Comparison of ENCODE assay signal across 8 cellular contexts in genomic region chr5:173781826-173782670, GRCh38.
A peak's percentile ranks its signal among the peaks of the same experiment; 100 is the strongest.
DNase-seq lines count a peak whose midpoint lies in the region; ATAC-seq and TF ChIP-seq lines count a peak whose summit lies in the region.

No MANE protein-coding gene starts in this region.

- POLR2A ChIA-PET in IMR-90 (lab: Charles Lee; ENCODE audit: unreplicated experiment) = no interaction called here

- H4K20me1 ChIP-seq in IMR-90 (ENCODE audit: insufficient read depth, low read length) = no peaks in the 10 kb centered on the region

- no peaks in the 10 kb centered on the region for H3K27me3 ChIP-seq in IMR-90 (ENCODE audit: control insufficient read depth, insufficient read depth, low read length)
- no peaks in the 10 kb centered on the region for H3K27me3 ChIP-seq in layer of hippocampus (ENCODE audit: control insufficient read depth, insufficient read depth, low read length)

- peak overlapping the region; percentile 58 for H3K4me2 ChIP-seq in IMR-90 (ENCODE audit: low read depth, low read length)

- peak overlapping the region; percentile 92 for H3K18ac ChIP-seq in IMR-90 (ENCODE audit: low read depth, low read length)

- H2AK9ac ChIP-seq in IMR-90 (replicated peaks; ENCODE audit: low read depth, low read length, poor library complexity) = peak overlapping the region; percentile 73

- 0 out of 2 replicates have a peak overlapping the region, but pooled peaks have one; percentile 2 for H3K9ac ChIP-seq in IMR-90 (ENCODE audit: low read depth, low read length)

- H3K56ac ChIP-seq in IMR-90 (ENCODE audit: extremely low read depth, insufficient read depth, low read length) = peak overlapping the region; percentile 67

- peaks cover 16% of the 10 kb centered on the region for H3K4me1 ChIP-seq in IMR-90 (ENCODE audit: control insufficient read depth, insufficient read depth, low read length)

- CTCF ChIA-PET in IMR-90 (lab: Yijun Ruan, JAX) = no interaction called here

- peak; percentile 81 for ATAC-seq in IMR-90 (ENCODE audit: low read depth)
- ATAC-seq in activated CD4-positive, CD25-positive, alpha-beta regulatory T cell treated with anti-CD3 and anti-CD28 coated beads, Interleukin-2, amount 50 U/mL, for 24 hours = peak; percentile 81
- no peak for ATAC-seq in HG03439 (IDR thresholded peaks at IDR 0.05; ENCODE audit: unreplicated experiment)

- no peaks in the 10 kb centered on the region for H3K36me3 ChIP-seq in IMR-90 (ENCODE audit: control insufficient read depth, insufficient read depth, low read length)

- H4K5ac ChIP-seq in IMR-90 (ENCODE audit: low read depth, low read length) = peak overlapping the region; percentile 84

- peak overlapping the region; percentile 81 for H2AFZ ChIP-seq in IMR-90 (replicated peaks; ENCODE audit: low read length, poor library complexity)

- H3K14ac ChIP-seq in IMR-90 (replicated peaks; ENCODE audit: low read depth, low read length) = peak overlapping the region; percentile 84

- peak overlapping the region; percentile 88 for H3K27ac ChIP-seq in IMR-90 (ENCODE audit: insufficient read depth, low read length)
- peak overlapping the region; percentile 71 for H3K27ac ChIP-seq in layer of hippocampus (ENCODE audit: low read depth, low read length)

- H2BK120ac ChIP-seq in IMR-90 (ENCODE audit: low read depth, low read length) = peak overlapping the region; percentile 93

- peak overlapping the region; percentile 86 for H2BK15ac ChIP-seq in IMR-90 (ENCODE audit: low read depth, low read length)

- peak overlapping the region; percentile 84 for H2BK20ac ChIP-seq in IMR-90 (ENCODE audit: low read depth, low read length)

- no TSS peak for BruUV-seq in IMR-90 (replicated peaks; lab: Mats Ljungman, UMichigan)

- no CpG with 5 or more reads among the region's 8 CpGs for WGBS in IMR-90 (ENCODE audit: extremely low coverage in 2 of 2, insufficient read length in 1 of 2), 2 experiments

- H2BK5ac ChIP-seq in IMR-90 (ENCODE audit: low read depth, low read length, poor library complexity, severe bottlenecking) = peak overlapping the region; percentile 95

- peak overlapping the region; percentile 93 for H4K91ac ChIP-seq in IMR-90 (ENCODE audit: insufficient read depth, low read depth, low read length)

- H3K9me1 ChIP-seq in IMR-90 (ENCODE audit: insufficient read depth, low read length) = peaks cover 13% of the 10 kb centered on the region

- H3K23ac ChIP-seq in IMR-90 (ENCODE audit: low read depth, low read length) = peak overlapping the region; percentile 80

- dilution Hi-C loops in IMR-90 (cut with HindIII; ENCODE audit: low sequenced_read_pairs, unreplicated experiment) = no loop called here

- peak overlapping the region; percentile 61 to 85 for H4K8ac ChIP-seq in IMR-90 (ENCODE audit: low read depth in 2 of 2, low read length in 2 of 2)

- TF ChIP-seq CTCF in IMR-90 (conservative IDR thresholded peaks at IDR 0.05; ENCODE audit: low read depth, low read length) (no peak), cardiac fibroblast (IDR thresholded peaks at IDR 0.05; ENCODE audit: low read depth, low read length) (no peak)

- in situ Hi-C loops in IMR-90 (cut with MboI; ENCODE audit: low sequenced_read_pairs) = no loop called here

- DNase-seq in AG08396 (ENCODE audit: low spot score) (peak; percentile 83), IMR-90 (peak; percentile 94), cardiac fibroblast (ENCODE audit: low read depth in 2 of 2) (peak; percentile 94 to 97), NCI-H748 (lab: John Stamatoyannopoulos, UW; ENCODE audit: unreplicated experiment) (no peak)
- DNase-seq in stimulated activated CD4-positive, alpha-beta T cell treated with anti-CD3 and anti-CD28 coated beads, Interleukin-1b, Interleukin-23, amount 100 ng/mL, for 48 hours = peak; percentile 58

- no peaks in the 10 kb centered on the region for H3K9me3 ChIP-seq in IMR-90 (ENCODE audit: control insufficient read depth, insufficient read depth, low read length)

- peak overlapping the region; percentile 89 for H3K4ac ChIP-seq in IMR-90 (ENCODE audit: low read depth, low read length)

- no peak overlapping the region for H3K4me3 ChIP-seq in IMR-90 (ENCODE audit: insufficient read depth, low read depth, low read length)
- no peak overlapping the region for H3K4me3 ChIP-seq in cardiac fibroblast (replicated peaks in 1 of 2; ENCODE audit: low read depth in 2 of 2, low read length in 2 of 2)

- H3K79me1 ChIP-seq in IMR-90 (ENCODE audit: low read depth in 1 of 2, low read length in 2 of 2) = 0 out of 4 replicates have a peak, but pooled peaks cover 0 to 3% of the 10 kb centered on the region in 2 experiments

- peak overlapping the region; percentile 62 for H2AK5ac ChIP-seq in IMR-90 (ENCODE audit: low read depth, low read length)

- intact Hi-C loops in IMR-90 (cut with micrococcal nuclease) = loop anchor here (1.0 kb wide), 3 partner anchors 18 to 106 kb away; partner anchors contain the start of gene CPEB4

- TF ChIP-seq POLR2A in IMR-90 (IDR thresholded peaks at IDR 0.05; ENCODE audit: low read depth, low read length) = 0 out of 2 replicates have a peak, but pooled peaks have one; percentile 19

- TF ChIP-seq RAD21 in IMR-90 (IDR thresholded peaks at IDR 0.05; ENCODE audit: low read length) = no peak

TF ChIP-seq in IMR-90, 13 proteins besides CTCF, POLR2A, EP300 and RAD21:
- TF ChIP-seq USF2 (IDR thresholded peaks at IDR 0.05; ENCODE audit: low read depth, low read length) = peak; percentile 56; the same call in 1 of the 2 replicates
- peak; percentile 67 for TF ChIP-seq FOS (IDR thresholded peaks at IDR 0.05; ENCODE audit: low read depth, low read length)
- TF ChIP-seq RCOR1 (IDR thresholded peaks at IDR 0.05; ENCODE audit: insufficient replicate concordance, low read length) = no peak
- TF ChIP-seq MAFK (IDR thresholded peaks at IDR 0.05; ENCODE audit: low read depth, low read length) = no peak; the same call in 1 of the 2 replicates
- no peak for TF ChIP-seq CHD1 (IDR thresholded peaks at IDR 0.05; ENCODE audit: low read depth, low read length)
- TF ChIP-seq MAZ (IDR thresholded peaks at IDR 0.05; ENCODE audit: borderline replicate concordance, low read depth, low read length) = peak; percentile 59; the same call in 1 of the 2 replicates
- no peak for TF ChIP-seq MXI1 (IDR thresholded peaks at IDR 0.05; ENCODE audit: borderline replicate concordance, low read depth, low read length)
- TF ChIP-seq CEBPB (IDR thresholded peaks at IDR 0.05; ENCODE audit: low read depth, low read length) = no peak
- TF ChIP-seq BHLHE40 (IDR thresholded peaks at IDR 0.05; ENCODE audit: low read depth, low read length) = peak; percentile 57
- no peak for TF ChIP-seq RFX5 (IDR thresholded peaks at IDR 0.05; ENCODE audit: low read depth, low read length)
- peak; percentile 91 for TF ChIP-seq NFE2L2 (IDR thresholded peaks at IDR 0.05; ENCODE audit: low read depth, low read length)
- TF ChIP-seq ELK1 (IDR thresholded peaks at IDR 0.05; ENCODE audit: borderline replicate concordance, low read depth, low read length) = no peak
TF ChIP-seq in IMR-90: peak in this region for 5.
